15 cellular contexts compared by ENCODE assay signal in genomic region chr13:28558126-28558525, GRCh38.
A peak's percentile ranks its signal among the peaks of the same experiment; 100 is the strongest.
DNase-seq lines count a peak whose midpoint lies in the region; ATAC-seq and TF ChIP-seq lines count a peak whose summit lies in the region.
"Had no signal": no experiment of that assay in that cellular context is flagged by ENCODE, and none has a peak within 500 bp of the region (broad histone marks: within the 10 kb centered on the region; RNA-seq: fewer than 3 reads in every experiment).

No MANE protein-coding gene starts in this region.

- no peaks in the 10 kb centered on the region for H3K79me1 ChIP-seq in mesenchymal stem cell (replicated peaks; ENCODE audit: low read length, poor library complexity, severe bottlenecking)

- H4K91ac ChIP-seq in mesenchymal stem cell (ENCODE audit: low read length) = no peak overlapping the region

- H3K4ac ChIP-seq in mesenchymal stem cell (ENCODE audit: low read depth in 1 of 2, low read length in 2 of 2) = no peak overlapping the region

- H2BK15ac ChIP-seq in mesenchymal stem cell (ENCODE audit: low read depth, poor library complexity, severe bottlenecking) = no peak overlapping the region

- no peak for TF ChIP-seq POLR2A in ovary (IDR thresholded peaks at IDR 0.05)

- H3K27ac ChIP-seq in mesenchymal stem cell (ENCODE audit: low read length, poor library complexity, severe bottlenecking) (peak overlapping the region; percentile 74), ovary (no peak overlapping the region)

- TF ChIP-seq EP300 in Ishikawa (IDR thresholded peaks at IDR 0.05; ENCODE audit: borderline replicate concordance) = no peak
- TF ChIP-seq EP300 in ovary (IDR thresholded peaks at IDR 0.05) = no peak

- peak overlapping the region; percentile 66 for H3K9ac ChIP-seq in mesenchymal stem cell (ENCODE audit: low read length)

- H2BK12ac ChIP-seq in mesenchymal stem cell (ENCODE audit: low read length in 2 of 2) = no peak overlapping the region

- no peak for TF ChIP-seq CTCF in AG09309 (IDR thresholded peaks at IDR 0.05; ENCODE audit: control insufficient read depth, insufficient read depth, low read depth, low read length, missing control alignments)
- TF ChIP-seq CTCF in ovary (IDR thresholded peaks at IDR 0.05) = no peak

- H2BK120ac ChIP-seq in mesenchymal stem cell (ENCODE audit: low read depth, low read length) = no peak overlapping the region

- no peak overlapping the region for H3K4me2 ChIP-seq in mesenchymal stem cell (ENCODE audit: low read length, poor library complexity, severe bottlenecking)

- no peak overlapping the region for H2AK5ac ChIP-seq in mesenchymal stem cell (ENCODE audit: low read length, severe bottlenecking)

- H3K4me3 ChIP-seq in AG09309 (ENCODE audit: control insufficient read depth, low read depth, low read length) (no peak overlapping the region), mesenchymal stem cell (ENCODE audit: insufficient read depth in 1 of 2, low read depth in 1 of 2, low read length in 2 of 2) (no peak overlapping the region), ovary (no peak overlapping the region)
- H3K4me3 ChIP-seq: esophagus squamous epithelium, GM12878 had no signal

- H4K8ac ChIP-seq in mesenchymal stem cell (ENCODE audit: low read length) = no peak overlapping the region

- H3K9me3 ChIP-seq in mesenchymal stem cell (ENCODE audit: control insufficient read depth, low read length) (no peaks in the 10 kb centered on the region), ovary (no peaks in the 10 kb centered on the region)
- H3K9me3 ChIP-seq: esophagus squamous epithelium had no signal

- H3K4me1 ChIP-seq in mesenchymal stem cell (ENCODE audit: control insufficient read depth, insufficient read depth, low read depth, low read length) (peaks cover 3% of the 10 kb centered on the region), ovary (ENCODE audit: insufficient read depth) (peaks cover 3% of the 10 kb centered on the region)

- WGBS in mesenchymal stem cell = 3% methylated on average over 3 of the region's 3 CpGs
- 2 to 3% (median 3%) methylated on average over 3 of the region's 3 CpGs for WGBS in ovary, 3 donors

- no peak overlapping the region for H2AFZ ChIP-seq in mesenchymal stem cell (ENCODE audit: low read depth, low read length)

- H2BK5ac ChIP-seq in mesenchymal stem cell (ENCODE audit: low read depth, low read length, poor library complexity, severe bottlenecking) = no peak overlapping the region

- intact Hi-C loops in ovary (cut with DNase I) = no loop called here

- no peak overlapping the region for H3K23ac ChIP-seq in mesenchymal stem cell (ENCODE audit: low read length in 2 of 2)

- H3K36me3 ChIP-seq in mesenchymal stem cell (ENCODE audit: control insufficient read depth in 1 of 2, insufficient read depth in 2 of 2, low read depth in 1 of 2, low read length in 2 of 2) (no peaks in the 10 kb centered on the region), ovary (no peaks in the 10 kb centered on the region)
- H3K36me3 ChIP-seq: esophagus squamous epithelium had no signal

- DNase-seq in AG09309 (ENCODE audit: low read depth) = peak; percentile 86
- peak; percentile 36 to 71 for DNase-seq in dermis microvascular lymphatic vessel endothelial cell (ENCODE audit: low read depth in 2 of 2)
- DNase-seq in mesenchymal stem cell = peak; percentile 75
- no peak for DNase-seq in ovary
- no peak for DNase-seq in middle frontal gyrus (ENCODE audit: extremely low spot score, low spot score)
- DNase-seq: activated naive CD8-positive, alpha-beta T cell treated with anti-CD3 and anti-CD28 coated beads, Interleukin-2, amount 10 ng/mL, durations not matched to agents 7 days and 5 days; CD8-positive, alpha-beta T cell; esophagus squamous epithelium; NCI-H1417; posterior cingulate gyrus had no signal

- TF ChIP-seq RAD21 in Ishikawa (IDR thresholded peaks at IDR 0.05; ENCODE audit: low read depth) = no peak

- ATAC-seq in HG02840 (IDR thresholded peaks at IDR 0.05; ENCODE audit: low FRiP score, unreplicated experiment) (no peak), HG03108 (IDR thresholded peaks at IDR 0.05; ENCODE audit: unreplicated experiment) (no peak)
- ATAC-seq: CD8-positive, alpha-beta T cell; GM12878; left lobe of liver had no signal

- H3K27me3 ChIP-seq in mesenchymal stem cell (ENCODE audit: control insufficient read depth in 1 of 2, insufficient read depth in 1 of 2, low read length in 2 of 2) = no peaks in the 10 kb centered on the region
- no peaks in the 10 kb centered on the region for H3K27me3 ChIP-seq in ovary

- no peak overlapping the region for H3K18ac ChIP-seq in mesenchymal stem cell (ENCODE audit: low read depth in 1 of 2, low read length in 2 of 2)

- no peak overlapping the region for H3K14ac ChIP-seq in mesenchymal stem cell (ENCODE audit: low read length in 2 of 2)

TF ChIP-seq in Ishikawa, 13 proteins besides CTCF, POLR2A, EP300 and RAD21:
- TF ChIP-seq TEAD4 (IDR thresholded peaks at IDR 0.05) = 0 out of 2 replicates have a peak, but pooled peaks have one; percentile 26
- TF ChIP-seq TAF1 (IDR thresholded peaks at IDR 0.05; ENCODE audit: low read depth) = no peak

Comparison
In these comparisons a context has a peak if more than half of its experiments do, and no peak if none do; other contexts are left out.
1. DNase-seq: peak in AG09309 (single experiment), dermis microvascular lymphatic vessel endothelial cell (2 of 2) and mesenchymal stem cell (single experiment); none in ovary (0 of 5) and middle frontal gyrus (single experiment).